Comparison of ENCODE assay signal across 8 cellular contexts in genomic region chr12:88579941-88580871, GRCh38. TPM values are rescaled to one million over a fixed set of nuclear protein-coding genes. Genes with fewer than 3 reads are reported as not detected.
A peak's percentile ranks its signal among the peaks of the same experiment; 100 is the strongest.
DNase-seq lines count a peak whose midpoint lies in the region; ATAC-seq, FAIRE-seq and TF ChIP-seq lines count a peak whose summit lies in the region.

KITLG (minus strand) TSS chr12:88580471; CDS start chr12:88580278, 193 bp downstream.

- no peaks in the 10 kb centered on the region for H3K79me2 ChIP-seq in neural progenitor cell (ENCODE audit: low read depth)
- H3K79me2 ChIP-seq in OCI-LY7 (ENCODE audit: insufficient read depth, low read depth, low read length), result no peaks in the 10 kb centered on the region

- H3K9ac ChIP-seq in neural progenitor cell, result no peak within 1 kb of the TSS

- no peaks in the 10 kb centered on the region for H3K36me3 Mint-ChIP-seq in activated naive CD8-positive, alpha-beta T cell treated with anti-CD3 and anti-CD28 coated beads, Interleukin-2, amount 10 ng/mL, durations not matched to agents 7 days and 5 days
- no peaks in the 10 kb centered on the region for H3K36me3 Mint-ChIP-seq in neural progenitor cell

- H2AFZ ChIP-seq in neural progenitor cell (replicated peaks) (peak within 1 kb of the TSS; percentile 88), OCI-LY7 (ENCODE audit: low read length) (no peak within 1 kb of the TSS)

- no peaks in the 10 kb centered on the region for H3K9me2 ChIP-seq in OCI-LY7 (ENCODE audit: insufficient read depth, low read length)

- H3K4me1 Mint-ChIP-seq in activated naive CD8-positive, alpha-beta T cell treated with anti-CD3 and anti-CD28 coated beads, Interleukin-2, amount 10 ng/mL, durations not matched to agents 7 days and 5 days, result peaks cover 6% of the 10 kb centered on the region
- H3K4me1 Mint-ChIP-seq in neural progenitor cell, result peaks cover 38% of the 10 kb centered on the region

- H3K27me3 Mint-ChIP-seq in activated naive CD8-positive, alpha-beta T cell treated with anti-CD3 and anti-CD28 coated beads, Interleukin-2, amount 10 ng/mL, durations not matched to agents 7 days and 5 days, result peaks cover 55% of the 10 kb centered on the region
- H3K27me3 Mint-ChIP-seq in neural progenitor cell (ENCODE audit: insufficient read depth, low read depth), result no peaks in the 10 kb centered on the region

- peak within 1 kb of the TSS; percentile 80 for H3K4me3 Mint-ChIP-seq in activated naive CD8-positive, alpha-beta T cell treated with anti-CD3 and anti-CD28 coated beads, Interleukin-2, amount 10 ng/mL, durations not matched to agents 7 days and 5 days
- H3K4me3 Mint-ChIP-seq in neural progenitor cell, result peak within 1 kb of the TSS; percentile 98

- H3K9me3 Mint-ChIP-seq in activated naive CD8-positive, alpha-beta T cell treated with anti-CD3 and anti-CD28 coated beads, Interleukin-2, amount 10 ng/mL, durations not matched to agents 7 days and 5 days, result no peaks in the 10 kb centered on the region
- H3K9me3 Mint-ChIP-seq in neural progenitor cell, result peaks cover 3% of the 10 kb centered on the region

- H4K20me1 ChIP-seq in neural progenitor cell (ENCODE audit: low read depth) (peaks cover 14% of the 10 kb centered on the region), OCI-LY7 (ENCODE audit: insufficient read depth, low read length) (no peaks in the 10 kb centered on the region)

- no TSS peak for BruUV-seq in OCI-LY7 (replicated peaks; lab: Mats Ljungman, UMichigan)

- H3K4me1 ChIP-seq in neural progenitor cell (peaks cover 11% of the 10 kb centered on the region), OCI-LY7 (ENCODE audit: insufficient read depth, low read length, poor library complexity, severe bottlenecking) (no peaks in the 10 kb centered on the region)

- H3K27me3 ChIP-seq in neural progenitor cell, result peaks cover 76% of the 10 kb centered on the region

- H3F3A ChIP-seq in neural progenitor cell (ENCODE audit: low read depth), result peaks cover 26% of the 10 kb centered on the region

- H3K4me3 ChIP-seq in neural progenitor cell (peak within 1 kb of the TSS; percentile 57), OCI-LY7 (ENCODE audit: low read depth, low read length, poor library complexity, severe bottlenecking) (no peak within 1 kb of the TSS)

- no peaks in the 10 kb centered on the region for H3K9me3 ChIP-seq in neural progenitor cell (ENCODE audit: low read depth)
- H3K9me3 ChIP-seq in OCI-LY7 (ENCODE audit: low read length), result no peaks in the 10 kb centered on the region

- no peaks in the 10 kb centered on the region for H3K36me3 ChIP-seq in neural progenitor cell
- no peaks in the 10 kb centered on the region for H3K36me3 ChIP-seq in OCI-LY7 (ENCODE audit: insufficient read depth, low read length)

- no peak for TF ChIP-seq CTCF in neural progenitor cell (IDR thresholded peaks at IDR 0.05)
- no peak for TF ChIP-seq CTCF in OCI-LY7 (conservative IDR thresholded peaks at IDR 0.05; ENCODE audit: low read length)

- peak; percentile 94 for DNase-seq in AG20443 (ENCODE audit: low spot score)
- peak; percentile 5 for DNase-seq in GM19239 (ENCODE audit: insufficient read length, low spot score)
- DNase-seq in NCI-H524 treated with DMSO at 0.1 percent for 48 hours (lab: John Stamatoyannopoulos, UW), result peak; percentile 18
- DNase-seq in activated naive CD8-positive, alpha-beta T cell treated with anti-CD3 and anti-CD28 coated beads, Interleukin-2, amount 10 ng/mL, durations not matched to agents 7 days and 5 days, result peak; percentile 51
- DNase-seq in globus pallidus (ENCODE audit: low spot score), result peak; percentile 37
- DNase-seq in neural progenitor cell (ENCODE audit: low spot score), result peak; percentile 93
- no peak for DNase-seq in OCI-LY7 (ENCODE audit: low spot score)

- intact Hi-C loops in OCI-LY7 (cut with micrococcal nuclease; ENCODE audit: unreplicated experiment), result no loop called here

- H3K27ac ChIP-seq in neural progenitor cell (no peak within 1 kb of the TSS), OCI-LY7 (ENCODE audit: low read depth, low read length, poor library complexity, severe bottlenecking) (no peak within 1 kb of the TSS)

- no peak within 1 kb of the TSS for H3K27ac Mint-ChIP-seq in activated naive CD8-positive, alpha-beta T cell treated with anti-CD3 and anti-CD28 coated beads, Interleukin-2, amount 10 ng/mL, durations not matched to agents 7 days and 5 days
- peak within 1 kb of the TSS; percentile 29 for H3K27ac Mint-ChIP-seq in neural progenitor cell

- CTCF ChIA-PET in OCI-LY7 (lab: Charles Lee; ENCODE audit: unreplicated experiment), result no interaction called here

- peak; percentile 66 for ATAC-seq in HG03520 (IDR thresholded peaks at IDR 0.05; ENCODE audit: unreplicated experiment)
- ATAC-seq in activated naive CD8-positive, alpha-beta T cell treated with anti-CD3 and anti-CD28 coated beads, Interleukin-2, amount 10 ng/mL, durations not matched to agents 7 days and 5 days (ENCODE audit: low read depth), result peak; percentile 78

- FAIRE-seq in GM19239 (lab: Jason Lieb, UNC), result no peak

- POLR2A ChIA-PET in activated naive CD8-positive, alpha-beta T cell treated with anti-CD3 and anti-CD28 coated beads, Interleukin-2, amount 10 ng/mL, durations not matched to agents 7 days and 5 days (lab: Charles Lee), result no interaction called here
- POLR2A ChIA-PET in OCI-LY7 (lab: Charles Lee), result no interaction called here

- H3K4me2 ChIP-seq in neural progenitor cell, result peak within 1 kb of the TSS; percentile 94
- H3K4me2 ChIP-seq in OCI-LY7 (ENCODE audit: low read length), result no peak within 1 kb of the TSS

RNA-seq across cellular contexts. Expression of gene KITLG, which starts in this region (rescaled TPM):
- total RNA-seq in activated naive CD8-positive, alpha-beta T cell treated with anti-CD3 and anti-CD28 coated beads, Interleukin-2, amount 10 ng/mL, durations not matched to agents 7 days and 5 days, result under 1 TPM; 0.19 to 0.31 TPM
- 1.0 and 1.2 TPM in 2 replicates for total RNA-seq in neural progenitor cell (ENCODE audit: low replicate concordance)
- total RNA-seq in OCI-LY7 (2014; rRNA removed; shearing (Covaris generic)), result not detected in 2 replicates
- total RNA-seq in OCI-LY7 (2022), result not detected in 2 replicates

Comparison
In these comparisons a context has a peak if more than half of its experiments do, and no peak if none do; other contexts are left out.
1. Peak in DNase-seq and ATAC-seq in activated naive CD8-positive, alpha-beta T cell treated with anti-CD3 and anti-CD28 coated beads, Interleukin-2, amount 10 ng/mL, durations not matched to agents 7 days and 5 days; RNA of the gene not detected or under 1 TPM.